In genomic region chr14:71891970-71892369, GRCh38 we compare ENCODE assay signal across 22 cellular contexts. TPM values are rescaled to one million over a fixed set of nuclear protein-coding genes. Genes with fewer than 3 reads are reported as not detected.
A peak's percentile ranks its signal among the peaks of the same experiment; 100 is the strongest.
DNase-seq lines count a peak whose midpoint lies in the region; FAIRE-seq and TF ChIP-seq lines count a peak whose summit lies in the region.
"Had no signal": no experiment of that assay in that cellular context is flagged by ENCODE, and none has a peak within 500 bp of the region (broad histone marks: within the 10 kb centered on the region; RNA-seq: fewer than 3 reads in every experiment).

No MANE protein-coding gene starts in this region.

- no peak for TF ChIP-seq EP300 in H1 (IDR thresholded peaks at IDR 0.05; ENCODE audit: borderline replicate concordance in 1 of 2, low read depth in 2 of 2, low read length in 2 of 2)

- H2BK5ac ChIP-seq in H1 (ENCODE audit: low read depth, low read length): 0 out of 2 replicates have a peak overlapping the region, but pooled peaks have one; percentile 12
- no peak overlapping the region for H2BK5ac ChIP-seq in neuronal stem cell (ENCODE audit: low read length)

- H3K27ac ChIP-seq in HUES6 (ENCODE audit: low read depth, low read length) (peak overlapping the region; percentile 91), H1 (ENCODE audit: low read depth, low read length) (0 out of 2 replicates have a peak overlapping the region, but pooled peaks have one; percentile 13), iPS-18a (ENCODE audit: low read length) (no peak overlapping the region), neuronal stem cell (replicated peaks; ENCODE audit: low read length) (peak overlapping the region; percentile 16)

- H3K23me2 ChIP-seq in H1 (ENCODE audit: low read depth, low read length): no peaks in the 10 kb centered on the region

- H3K9ac ChIP-seq in HUES6 (ENCODE audit: low read length) (peak overlapping the region; percentile 38), H1 (replicated peaks in 1 of 4; ENCODE audit: extremely low read depth in 1 of 4, low read depth in 3 of 4, low read length in 3 of 4) (no peak overlapping the region), iPS-18a (ENCODE audit: low read length) (no peak overlapping the region), neuronal stem cell (ENCODE audit: low read depth, low read length, poor library complexity) (no peak overlapping the region)

- POLR2A ChIA-PET in H1 (lab: Charles Lee; ENCODE audit: partially characterized antibody): interaction anchor here (1.2 kb wide), 1 partner anchor 985 kb away, joined by 3 read pairs; the partner anchor contains the start of gene PCNX1

- H3K23ac ChIP-seq in H1 (ENCODE audit: insufficient read length) (no peak overlapping the region), neuronal stem cell (ENCODE audit: low read depth, low read length, poor library complexity) (no peak overlapping the region)

- H2AFZ ChIP-seq in H1 (ENCODE audit: low read length): no peak overlapping the region
- no peak overlapping the region for H2AFZ ChIP-seq in neuronal stem cell (ENCODE audit: low read length)

- H3K4me2 ChIP-seq in H1 (ENCODE audit: insufficient read depth in 1 of 2, low read depth in 2 of 2, low read length in 2 of 2) (peak overlapping the region in 1 of 2 experiments; percentile 33; a peak in 2 of 4 replicates), neuronal stem cell (ENCODE audit: insufficient read depth, low read length, poor library complexity, severe bottlenecking) (no peak overlapping the region)

- no peak for TF ChIP-seq POLR2A in H1 (IDR thresholded peaks at IDR 0.05; ENCODE audit: control extremely low read depth in 1 of 2, low read depth in 2 of 2, low read length in 2 of 2)

- no peaks in the 10 kb centered on the region for H4K20me1 ChIP-seq in H1 (replicated peaks in 1 of 2; ENCODE audit: control insufficient read depth in 1 of 2, insufficient read depth in 2 of 2, low read length in 2 of 2)

- H2AK5ac ChIP-seq in H1 (ENCODE audit: low read depth, low read length) (no peak overlapping the region), neuronal stem cell (ENCODE audit: low read depth, low read length) (no peak overlapping the region)

- TF ChIP-seq RAD21 in H1 (IDR thresholded peaks at IDR 0.05 in 1 of 2, conservative IDR thresholded peaks at IDR 0.05 in 1 of 2; ENCODE audit: low read depth in 2 of 2, low read length in 2 of 2): no peak

- H3K79me2 ChIP-seq in H1 (ENCODE audit: control insufficient read depth in 1 of 2, insufficient read depth in 2 of 2, low read length in 2 of 2): no peaks in the 10 kb centered on the region

- no peaks in the 10 kb centered on the region for H3K27me3 ChIP-seq in HUES6 (ENCODE audit: control insufficient read depth, insufficient read depth, low read length)
- H3K27me3 ChIP-seq in H1 (replicated peaks in 1 of 4; ENCODE audit: control insufficient read depth in 3 of 4, extremely low read depth in 1 of 4, insufficient read depth in 3 of 4, low read length in 3 of 4): no peaks in the 10 kb centered on the region
- H3K27me3 ChIP-seq in iPS-18a (ENCODE audit: control insufficient read depth, insufficient read depth, low read length): no peaks in the 10 kb centered on the region
- peaks cover 0 to 6% (median 0%) of the 10 kb centered on the region in 3 experiments for H3K27me3 ChIP-seq in neuronal stem cell (ENCODE audit: control insufficient read depth in 3 of 3, insufficient read depth in 3 of 3, low read depth in 1 of 3, low read length in 3 of 3)

- DNase-seq in H1 (ENCODE audit: low read depth in 1 of 2, low spot score in 2 of 2): peak in 1 of 2 experiments; percentile 23
- DNase-seq in neuronal stem cell (ENCODE audit: low spot score): no peak
- DNase-seq in NCI-H1436 treated with DMSO at 0.1 percent for 48 hours (lab: John Stamatoyannopoulos, UW): no peak
- no peak for DNase-seq in NOMO-1 treated with dmso at 0.1 percent for 144 hours (lab: John Stamatoyannopoulos, UW; ENCODE audit: unreplicated experiment)
- DNase-seq in globus pallidus (ENCODE audit: low spot score): no peak
- no peak for DNase-seq in DMS 273 (lab: John Stamatoyannopoulos, UW; ENCODE audit: unreplicated experiment)
- DNase-seq: CD4-positive, CD25-positive, alpha-beta regulatory T cell; DMS79; Karpas-422; MV-4-11; NCI-H1105 treated with DMSO at 0.1 percent for 48 hours; NCI-H1694; NCI-H2081; NCI-H2171; NCI-H524 treated with DMSO at 0.1 percent for 48 hours; NCI-H82 had no signal

- H3K36me3 ChIP-seq in HUES6 (ENCODE audit: control insufficient read depth, insufficient read depth, low read length): no peaks in the 10 kb centered on the region
- no peaks in the 10 kb centered on the region for H3K36me3 ChIP-seq in H1 (ENCODE audit: control insufficient read depth in 2 of 4, insufficient read depth in 4 of 4, low read length in 3 of 4)
- no peaks in the 10 kb centered on the region for H3K36me3 ChIP-seq in iPS-18a (ENCODE audit: control insufficient read depth, low read depth, low read length)
- H3K36me3 ChIP-seq in neuronal stem cell (replicated peaks in 1 of 2; ENCODE audit: control insufficient read depth in 2 of 2, insufficient read depth in 2 of 2, low read length in 2 of 2): no peaks in the 10 kb centered on the region

- H4K5ac ChIP-seq in H1 (ENCODE audit: insufficient read length, low read depth, low read length): no peak overlapping the region

- H2BK20ac ChIP-seq in H1 (ENCODE audit: low read length): no peak overlapping the region

- H2BK120ac ChIP-seq in H1 (replicated peaks; ENCODE audit: low read depth, low read length) (no peak overlapping the region), neuronal stem cell (ENCODE audit: low read depth, low read length) (no peak overlapping the region)

- H3K4ac ChIP-seq in H1 (replicated peaks; ENCODE audit: insufficient read length, low read depth, low read length): no peak overlapping the region
- no peak overlapping the region for H3K4ac ChIP-seq in neuronal stem cell (ENCODE audit: low read length)

- H4K8ac ChIP-seq in H1 (ENCODE audit: extremely low read depth, insufficient read depth, low read length) (no peak overlapping the region), neuronal stem cell (ENCODE audit: low read depth, low read length) (no peak overlapping the region)

- CTCF ChIA-PET in H1 (lab: Charles Lee; ENCODE audit: partially characterized antibody): interaction anchor here (0.9 to 1.4 kb wide), 5 partner anchors 28 to 527 kb away, joined by 3 to 4 read pairs (median 3); no protein-coding TSS in a partner anchor

- peak overlapping the region; percentile 14; the same call in 1 of the 2 replicates for H3K4me3 ChIP-seq in HUES6 (ENCODE audit: low read depth, low read length)
- peak overlapping the region in 1 of 4 experiments; percentile 1; a peak in 1 of 8 replicates for H3K4me3 ChIP-seq in H1 (ENCODE audit: extremely low read depth in 1 of 4, insufficient read depth in 2 of 4, low read depth in 3 of 4, low read length in 4 of 4)
- peak overlapping the region; percentile 23 for H3K4me3 ChIP-seq in iPS-18a (ENCODE audit: low read length)
- no peak overlapping the region for H3K4me3 ChIP-seq in neuronal stem cell (ENCODE audit: low read length in 2 of 2)

- H3K79me1 ChIP-seq in H1 (ENCODE audit: low read depth, low read length) (no peaks in the 10 kb centered on the region), neuronal stem cell (ENCODE audit: low read depth, low read length) (no peaks in the 10 kb centered on the region)

- WGBS in H1 (ENCODE audit: extremely low coverage in 1 of 2, insufficient coverage in 1 of 2, insufficient read length in 1 of 2, insufficient replicate concordance in 2 of 2, low coverage in 1 of 2, low lambda C conversion rate in 2 of 2, missing lambda C conversion rate in 1 of 2), 2 experiments: 19% methylated on average over 1 of the region's 1 CpG; no CpG with 5 or more reads in 1 of the 2 experiments
- WGBS in neuronal stem cell (ENCODE audit: extremely low coverage in 2 of 2, insufficient read length in 2 of 2, insufficient replicate concordance in 1 of 2), 2 donors: no CpG with 5 or more reads among the region's 1 CpG

- no peak overlapping the region for H3K18ac ChIP-seq in H1 (ENCODE audit: extremely low read depth, low read length)
- no peak overlapping the region for H3K18ac ChIP-seq in neuronal stem cell (ENCODE audit: low read length)

- no peak overlapping the region for H3K56ac ChIP-seq in H1 (replicated peaks; ENCODE audit: insufficient read length, low read depth, low read length)

- FAIRE-seq in H1 (lab: Jason Lieb, UNC): no peak
- FAIRE-seq: HTR-8/SVneo had no signal

- no peak for TF ChIP-seq CTCF in H1 (IDR thresholded peaks at IDR 0.05; ENCODE audit: control extremely low read depth in 1 of 3, insufficient read depth in 1 of 3, low read depth in 1 of 3, low read length in 3 of 3)

- H3K4me1 ChIP-seq in HUES6 (ENCODE audit: control insufficient read depth, insufficient read depth, low read length) (peaks cover 20% of the 10 kb centered on the region), H1 (replicated peaks in 1 of 4; ENCODE audit: control insufficient read depth in 3 of 4, insufficient read depth in 4 of 4, low read length in 3 of 4) (peaks cover 0 to 13% (median 5%) of the 10 kb centered on the region in 4 experiments; a peak in 5 of 7 replicates), iPS-18a (ENCODE audit: control insufficient read depth, low read depth, low read length) (peaks cover 16% of the 10 kb centered on the region), neuronal stem cell (ENCODE audit: control insufficient read depth in 2 of 2, insufficient read depth in 1 of 2, low read depth in 1 of 2, low read length in 2 of 2) (peaks cover 0 to 12% of the 10 kb centered on the region in 2 donors)

- H3K9me3 ChIP-seq in HUES6 (ENCODE audit: control insufficient read depth, insufficient read depth, low read depth, low read length): peaks cover 16% of the 10 kb centered on the region
- H3K9me3 ChIP-seq in H1 (ENCODE audit: insufficient read depth in 2 of 2, low read depth in 1 of 2, low read length in 1 of 2): no peaks in the 10 kb centered on the region
- H3K9me3 ChIP-seq in iPS-18a (ENCODE audit: control insufficient read depth, low read depth, low read length): no peaks in the 10 kb centered on the region
- no peaks in the 10 kb centered on the region for H3K9me3 ChIP-seq in neuronal stem cell (replicated peaks in 1 of 2; ENCODE audit: control insufficient read depth in 2 of 2, insufficient read depth in 1 of 2, low read depth in 1 of 2, low read length in 2 of 2)

- H3K14ac ChIP-seq in H1 (ENCODE audit: insufficient read length): no peak overlapping the region
- no peak overlapping the region for H3K14ac ChIP-seq in neuronal stem cell (ENCODE audit: low read length)

- H4K91ac ChIP-seq in H1 (replicated peaks; ENCODE audit: insufficient read length, low read length) (no peak overlapping the region), neuronal stem cell (ENCODE audit: low read depth, low read length, poor library complexity) (no peak overlapping the region)

- no peak overlapping the region; the same call in 1 of the 2 replicates for H2BK12ac ChIP-seq in H1 (ENCODE audit: low read depth, low read length)
- no peak overlapping the region for H2BK12ac ChIP-seq in neuronal stem cell (ENCODE audit: low read length)

- H2BK15ac ChIP-seq in H1 (ENCODE audit: low read length): no peak overlapping the region
- no peak overlapping the region for H2BK15ac ChIP-seq in neuronal stem cell (ENCODE audit: low read length)

RNA-seq across cellular contexts. Expression of gene RGS6, which starts 40.3 kb away (rescaled TPM):
- 0.63 and 1.1 TPM in 2 replicates for total RNA-seq in H1 (2021; fragmentation: NEBNext Ultra II Directional; extraction: Animal tissue kit (Norgen Biotek cat#: 25700))
- polyA plus RNA-seq in H1 (2011; rRNA removed): 0.26 and 0.33 TPM in 2 replicates
- polyA plus RNA-seq in H1 (2011; cell fraction: cytosol; rRNA removed): 0.57 TPM
- 1.3 TPM for polyA plus RNA-seq in H1 (2011; cell fraction: nucleus; rRNA removed)
- polyA plus RNA-seq in H1 (2012, experiment 1 of 2): 0.51 to 0.97 TPM (median 0.59 TPM) in 4 replicates
- polyA plus RNA-seq in H1 (2012, experiment 2 of 2): 0.72 TPM
- 0.59 TPM for polyA plus RNA-seq in H1 (2013, experiment 1 of 2)
- polyA plus RNA-seq in H1 (2013, experiment 2 of 2): 0.53 TPM
- polyA minus RNA-seq in H1 (2011; rRNA and poly(A)+ RNA removed): 0.49 and 0.91 TPM in 2 replicates
- 1.0 TPM for polyA minus RNA-seq in H1 (2011; cell fraction: cytosol; rRNA and poly(A)+ RNA removed)
- 3.1 TPM for polyA minus RNA-seq in H1 (2011; cell fraction: nucleus; rRNA and poly(A)+ RNA removed)
- polyA plus RNA-seq in neuronal stem cell (2013, experiment 1 of 2): 0.15 TPM
- polyA plus RNA-seq in neuronal stem cell (2013, experiment 2 of 2): 0.14 TPM
- total RNA-seq: A673, M059J had no signal
- polyA plus RNA-seq: BJ had no signal

Comparison
In these comparisons a context has a peak if more than half of its experiments do, and no peak if none do; other contexts are left out.
1. H3K4me3 ChIP-seq: peak in HUES6 (single experiment) and iPS-18a (single experiment); none in neuronal stem cell (0 of 2).